Comparison of ENCODE assay signal across 1 cellular context in the genomic region with DNA sequence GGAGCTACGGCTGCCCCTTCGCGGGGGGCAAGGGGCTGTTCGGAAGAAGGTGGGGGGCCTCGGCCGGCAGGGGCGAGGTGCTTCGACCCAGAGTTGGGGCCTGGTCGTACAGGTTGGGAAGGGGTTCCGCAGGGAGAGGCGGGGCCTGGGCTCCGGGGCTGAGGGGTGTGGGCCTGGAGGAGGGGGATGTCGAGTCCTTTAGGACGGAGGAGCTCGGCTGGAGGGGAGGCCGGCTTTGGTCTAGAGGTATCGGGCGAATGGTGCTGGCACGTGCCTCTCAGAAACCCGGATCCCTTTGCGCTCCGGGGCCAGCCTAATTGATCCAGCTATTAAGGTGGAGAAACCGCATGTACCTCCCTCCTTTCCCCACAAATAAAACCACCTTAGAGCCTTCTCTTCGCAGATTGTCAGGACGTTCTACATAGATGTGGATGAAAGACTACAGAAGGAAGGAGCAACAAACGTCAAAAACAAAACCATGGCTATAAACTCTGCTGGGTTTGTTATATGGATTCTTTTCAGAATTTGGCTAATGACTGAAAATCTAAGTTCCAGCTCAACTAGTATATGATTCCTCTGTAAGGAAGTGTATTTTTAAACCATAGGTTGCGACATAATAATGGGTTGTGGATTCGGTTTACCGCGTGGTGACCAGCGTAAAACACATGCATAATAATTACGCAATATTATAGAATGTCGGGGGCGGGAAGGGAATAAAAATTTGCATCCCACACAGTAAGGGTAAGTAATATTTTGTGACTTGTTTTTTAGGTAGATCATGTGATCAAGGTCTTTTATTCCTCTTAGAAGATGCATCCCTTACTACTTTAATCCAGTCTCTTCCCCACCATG.
TF ChIP-seq lines count a peak whose summit lies in the region.

No MANE protein-coding gene starts in this region.

TF ChIP-seq in HEK293, 187 proteins besides CTCF, POLR2A, EP300 and RAD21 (continued from another document):
- TF ChIP-seq, protein P1, sequence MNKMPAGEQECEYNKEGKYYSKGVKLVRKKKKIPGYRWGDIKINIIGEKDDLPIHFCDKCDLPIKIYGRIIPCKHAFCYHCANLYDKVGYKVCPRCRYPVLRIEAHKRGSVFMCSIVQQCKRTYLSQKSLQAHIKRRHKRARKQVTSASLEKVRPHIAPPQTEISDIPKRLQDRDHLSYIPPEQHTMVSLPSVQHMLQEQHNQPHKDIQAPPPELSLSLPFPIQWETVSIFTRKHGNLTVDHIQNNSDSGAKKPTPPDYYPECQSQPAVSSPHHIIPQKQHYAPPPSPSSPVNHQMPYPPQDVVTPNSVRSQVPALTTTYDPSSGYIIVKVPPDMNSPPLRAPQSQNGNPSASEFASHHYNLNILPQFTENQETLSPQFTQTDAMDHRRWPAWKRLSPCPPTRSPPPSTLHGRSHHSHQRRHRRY (tag by site-specific recombination; IDR thresholded peaks at IDR 0.05): no peak
- TF ChIP-seq KLF8 (tag by site-specific recombination; IDR thresholded peaks at IDR 0.05) (peak; percentile 49; the same call in 1 of the 2 replicates), ZNF239 (tag by site-specific recombination; IDR thresholded peaks at IDR 0.05) (no peak), ZNF530 (tag by site-specific recombination; IDR thresholded peaks at IDR 0.05; ENCODE audit: low read depth) (no peak), EGR2 (tag by site-specific recombination; IDR thresholded peaks at IDR 0.05; ENCODE audit: low read depth) (no peak), ZNF555 (tag by site-specific recombination; conservative IDR thresholded peaks at IDR 0.05) (no peak), PBX3 (CRISPR knock-in tag; IDR thresholded peaks at IDR 0.05) (no peak)
- TF ChIP-seq, protein P2, sequence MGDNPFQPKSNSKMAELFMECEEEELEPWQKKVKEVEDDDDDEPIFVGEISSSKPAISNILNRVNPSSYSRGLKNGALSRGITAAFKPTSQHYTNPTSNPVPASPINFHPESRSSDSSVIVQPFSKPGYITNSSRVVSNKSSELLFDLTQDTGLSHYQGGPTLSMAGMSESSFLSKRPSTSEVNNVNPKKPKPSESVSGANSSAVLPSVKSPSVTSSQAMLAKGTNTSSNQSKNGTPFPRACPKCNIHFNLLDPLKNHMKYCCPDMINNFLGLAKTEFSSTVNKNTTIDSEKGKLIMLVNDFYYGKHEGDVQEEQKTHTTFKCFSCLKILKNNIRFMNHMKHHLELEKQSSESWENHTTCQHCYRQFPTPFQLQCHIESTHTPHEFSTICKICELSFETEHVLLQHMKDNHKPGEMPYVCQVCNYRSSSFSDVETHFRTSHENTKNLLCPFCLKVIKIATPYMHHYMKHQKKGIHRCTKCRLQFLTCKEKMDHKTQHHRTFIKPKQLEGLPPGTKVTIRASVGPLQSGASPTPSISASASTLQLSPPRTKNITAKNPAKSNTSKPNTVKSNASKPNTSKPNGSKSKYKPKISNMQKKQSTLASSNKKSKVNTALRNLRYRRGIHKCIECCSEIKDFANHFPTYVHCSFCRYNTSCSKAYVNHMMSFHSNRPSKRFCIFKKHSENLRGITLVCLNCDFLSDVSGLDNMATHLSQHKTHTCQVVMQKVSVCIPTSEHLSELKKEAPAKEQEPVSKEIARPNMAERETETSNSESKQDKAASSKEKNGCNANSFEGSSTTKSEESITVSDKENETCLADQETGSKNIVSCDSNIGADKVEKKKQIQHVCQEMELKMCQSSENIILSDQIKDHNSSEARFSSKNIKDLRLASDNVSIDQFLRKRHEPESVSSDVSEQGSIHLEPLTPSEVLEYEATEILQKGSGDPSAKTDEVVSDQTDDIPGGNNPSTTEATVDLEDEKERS (tag by site-specific recombination; IDR thresholded peaks at IDR 0.05): no peak
